Comparison of ENCODE assay signal across 21 cellular contexts in genomic region chr2:154466226-154466625, GRCh38.
"Had no signal": no experiment of that assay in that cellular context is flagged by ENCODE, and none has a peak within 500 bp of the region (broad histone marks: within the 10 kb centered on the region; RNA-seq: fewer than 3 reads in every experiment).

No MANE protein-coding gene starts in this region.

- DNase-seq: dermis blood vessel endothelial cell; effector memory CD4-positive, alpha-beta T cell; foreskin keratinocyte; glutamatergic neuron; heart right ventricle; hippocampal formation; left cardiac atrium; left lung; mesenchymal stem cell; mucosa of descending colon; naive thymus-derived CD4-positive, alpha-beta T cell; right lobe of liver; stimulated activated CD4-positive, alpha-beta T cell treated with anti-CD3 and anti-CD28 coated beads, Interleukin-2, amount 100 ng/mL, for 24 hours; stimulated activated CD4-positive, alpha-beta T cell treated with anti-CD3 and anti-CD28 coated beads, Interleukin-4, amount 100 ng/mL, for 4 hours; transverse colon had no signal

- ATAC-seq: foreskin keratinocyte; heart right ventricle; left cardiac atrium; left lung; mucosa of descending colon; naive thymus-derived CD4-positive, alpha-beta T cell; right lobe of liver; stimulated activated memory B cell treated with anti-CD40 and anti-IgM and Interleukin-4, amounts not matched to agents 10 μg/mL and 1 μg/mL and 100 μg/mL, for 72 hours had no signal

- H3K4me3 ChIP-seq: coronary artery, esophagus muscularis mucosa, heart right ventricle, left lung, mucosa of descending colon, neural progenitor cell, right lobe of liver, suprapubic skin, transverse colon, vagina had no signal
